ENCODE assay signal across 8 cellular contexts in the genomic region with DNA sequence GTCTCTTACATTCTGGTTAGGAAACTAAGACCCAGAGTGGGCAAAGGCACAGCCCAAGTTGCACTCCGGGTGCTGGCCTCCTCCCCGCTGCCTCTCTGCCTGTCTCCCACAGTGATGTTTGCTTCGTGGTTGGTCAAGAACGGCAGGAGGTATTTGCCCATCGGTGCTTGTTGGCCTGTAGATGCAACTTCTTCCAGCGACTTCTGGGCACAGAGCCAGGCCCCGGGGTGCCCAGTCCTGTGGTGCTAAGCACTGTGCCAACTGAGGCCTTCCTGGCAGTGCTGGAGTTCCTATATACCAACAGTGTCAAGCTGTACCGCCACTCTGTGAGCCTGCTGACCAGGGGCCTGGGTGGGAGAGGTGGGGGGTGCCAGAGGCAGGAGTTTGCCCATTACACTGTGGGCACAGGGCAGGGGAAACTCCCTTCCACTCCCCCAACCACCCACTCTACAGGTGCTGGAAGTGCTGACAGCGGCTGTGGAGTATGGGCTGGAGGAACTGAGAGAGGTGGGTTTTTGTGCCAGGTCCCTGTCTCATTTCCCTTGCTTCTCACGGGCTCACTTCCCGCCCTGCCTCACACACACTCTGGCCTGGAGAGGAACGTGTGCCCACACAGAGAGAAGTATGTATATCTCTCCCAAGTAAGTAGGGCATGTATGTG. TPM values are rescaled to one million over a fixed set of nuclear protein-coding genes. Genes with fewer than 3 reads are reported as not detected.
DNase-seq lines count a peak whose midpoint lies in the region; ATAC-seq and TF ChIP-seq lines count a peak whose summit lies in the region.

No MANE protein-coding gene starts in this region.

- no peak for ATAC-seq in GM21423 (IDR thresholded peaks at IDR 0.05; ENCODE audit: unreplicated experiment)

- H3K4me3 ChIP-seq in AG10803 (ENCODE audit: low read length), result peak overlapping the region; percentile 78
- H3K4me3 ChIP-seq in liver (ENCODE audit: low read depth in 1 of 3, low read length in 3 of 3), result no peak overlapping the region
- peak overlapping the region; percentile 4 to 61 (median 55) for H3K4me3 ChIP-seq in subcutaneous abdominal adipose tissue (ENCODE audit: low read depth in 1 of 5, low read length in 5 of 5)
- no peak overlapping the region for H3K4me3 ChIP-seq in WERI-Rb-1 (ENCODE audit: low read depth, low read length)

- H3K36me3 ChIP-seq in liver (ENCODE audit: control insufficient read depth in 4 of 4, insufficient read depth in 3 of 4, low read depth in 1 of 4, low read length in 3 of 4), result peaks cover 0 to 3% (median under 1%) of the 10 kb centered on the region in 4 donors
- H3K36me3 ChIP-seq in subcutaneous abdominal adipose tissue (ENCODE audit: control insufficient read depth in 5 of 5, insufficient read depth in 5 of 5, low read length in 5 of 5), result peaks cover 0 to 18% (median 14%) of the 10 kb centered on the region in 5 donors
- peaks cover 23% of the 10 kb centered on the region for H3K36me3 ChIP-seq in WERI-Rb-1

- WGBS in liver, result 62% methylated on average over 12 of the region's 12 CpGs

- in situ Hi-C loops in GM13976 (cut with MboI; ENCODE audit: low sequenced_read_pairs, unreplicated experiment), result no loop called here

- no peaks in the 10 kb centered on the region for H3K27me3 ChIP-seq in liver (ENCODE audit: control insufficient read depth in 4 of 4, insufficient read depth in 4 of 4, low read length in 3 of 4)
- H3K27me3 ChIP-seq in subcutaneous abdominal adipose tissue (ENCODE audit: control insufficient read depth in 5 of 5, insufficient read depth in 4 of 5, low read length in 5 of 5), result no peaks in the 10 kb centered on the region
- no peaks in the 10 kb centered on the region for H3K27me3 ChIP-seq in WERI-Rb-1 (ENCODE audit: insufficient read depth, low read depth, severe bottlenecking)

- H3K4me1 ChIP-seq in liver (ENCODE audit: control insufficient read depth in 4 of 4, insufficient read depth in 4 of 4, low read length in 3 of 4) (peaks cover 19 to 58% (median 46%) of the 10 kb centered on the region in 4 donors), subcutaneous abdominal adipose tissue (ENCODE audit: control insufficient read depth in 5 of 5, insufficient read depth in 5 of 5, low read length in 5 of 5) (peaks cover 29 to 87% (median 76%) of the 10 kb centered on the region in 5 donors)

- H3K9me3 ChIP-seq in liver (ENCODE audit: control insufficient read depth in 4 of 4, low read length in 3 of 4) (no peaks in the 10 kb centered on the region), subcutaneous abdominal adipose tissue (ENCODE audit: control insufficient read depth in 5 of 5, low read length in 5 of 5) (no peaks in the 10 kb centered on the region), WERI-Rb-1 (ENCODE audit: severe bottlenecking) (no peaks in the 10 kb centered on the region)

- no peak for TF ChIP-seq CTCF in AG10803 (conservative IDR thresholded peaks at IDR 0.05; ENCODE audit: low read length)
- TF ChIP-seq CTCF in liver (IDR thresholded peaks at IDR 0.05; ENCODE audit: low read depth, low read length, missing input control), result no peak
- no peak for TF ChIP-seq CTCF in GM13976 (IDR thresholded peaks at IDR 0.05; ENCODE audit: borderline replicate concordance, control extremely low read depth, extremely low read depth, insufficient read depth, missing control alignments)
- TF ChIP-seq CTCF in WERI-Rb-1 (IDR thresholded peaks at IDR 0.05; ENCODE audit: low read depth, low read length), result no peak

- no peak for TF ChIP-seq RAD21 in liver (IDR thresholded peaks at IDR 0.05)

- H3K9ac ChIP-seq in liver (ENCODE audit: low read depth in 1 of 2, low read length in 2 of 2) (peak overlapping the region in 1 of 2 donors; percentile 18), subcutaneous abdominal adipose tissue (ENCODE audit: low read length in 5 of 5) (peak overlapping the region in 3 of 5 donors; percentile 4 to 91 (median 72))

- peak; percentile 46 for DNase-seq in AG10803 (ENCODE audit: low read depth)
- DNase-seq in NCI-H345 treated with DMSO at 0.1 percent for 48 hours (lab: John Stamatoyannopoulos, UW; ENCODE audit: unreplicated experiment), result peak; percentile 26
- DNase-seq in astrocyte of the hippocampus (ENCODE audit: low read depth, low spot score), result peak; percentile 81
- no peak for DNase-seq in GM13976 (ENCODE audit: low spot score)
- no peak for DNase-seq in WERI-Rb-1

- H3K27ac ChIP-seq in liver (ENCODE audit: low read depth in 1 of 2, low read length in 2 of 2), result peak overlapping the region; percentile 95 to 98
- peak overlapping the region; percentile 97 for H3K27ac ChIP-seq in subcutaneous abdominal adipose tissue (ENCODE audit: low read depth, low read length)
- no peak overlapping the region for H3K27ac ChIP-seq in WERI-Rb-1

TF ChIP-seq in liver, 16 proteins besides CTCF, POLR2A, EP300 and RAD21:
- TF ChIP-seq HNF4A (conservative IDR thresholded peaks at IDR 0.05), result no peak
- no peak for TF ChIP-seq GABPA (IDR thresholded peaks at IDR 0.05 in 1 of 2, conservative IDR thresholded peaks at IDR 0.05 in 1 of 2)
- TF ChIP-seq HNF4G (IDR thresholded peaks at IDR 0.05), result no peak

RNA-seq across cellular contexts. Expression of gene BTBD19, which starts 1.9 kb away (rescaled TPM):
- total RNA-seq in liver, result 1 to 10 TPM; 1.3 to 3.1 TPM
- polyA plus RNA-seq in liver, result 1 to 10 TPM; 2.5 to 2.7 TPM

RNA-seq across cellular contexts. Expression of gene DYNLT4, which starts 3.1 kb away (rescaled TPM):
- under 1 TPM in 1 of 2 donors, not detected in 1; 0.50 TPM for total RNA-seq in liver
- polyA plus RNA-seq in liver, result under 1 TPM in 1 of 2 donors, not detected in 1; 0.29 TPM

RNA-seq across cellular contexts. Expression of gene PLK3, which starts 10.1 kb away (rescaled TPM):
- 1 to 10 TPM; 2.3 to 5.7 TPM for total RNA-seq in liver
- polyA plus RNA-seq in liver, result 1 to 10 TPM; 1.5 to 2.2 TPM

RNA-seq across cellular contexts. Expression of gene BEST4, which starts 22.3 kb away (rescaled TPM):
- under 1 TPM in 1 of 2 donors, not detected in 1; 0.05 TPM for total RNA-seq in liver
- polyA plus RNA-seq in liver, result not detected

RNA-seq across cellular contexts. Expression of gene PTCH2, which starts 32.8 kb away (rescaled TPM):
- under 1 TPM; 0.14 to 0.17 TPM for total RNA-seq in liver
- polyA plus RNA-seq in liver, result under 1 TPM; 0.15 to 0.24 TPM

Comparison
In these comparisons a context has a peak if more than half of its experiments do, and no peak if none do; other contexts are left out.
1. DNase-seq: peak in AG10803 (single experiment), NCI-H345 treated with DMSO at 0.1 percent for 48 hours (single experiment) and astrocyte of the hippocampus (single experiment); none in GM13976 (single experiment) and WERI-Rb-1 (single experiment).
2. H3K4me3 ChIP-seq: peak in AG10803 (single experiment) and subcutaneous abdominal adipose tissue (5 of 5); none in liver (0 of 3) and WERI-Rb-1 (single experiment).